In genomic region chr4:119958983-119959382, GRCh38 we compare ENCODE assay signal across 26 cellular contexts.
"Had no signal": no experiment of that assay in that cellular context is flagged by ENCODE, and none has a peak within 500 bp of the region (broad histone marks: within the 10 kb centered on the region; RNA-seq: fewer than 3 reads in every experiment).

No MANE protein-coding gene starts in this region.

- H3K4me3 Mint-ChIP-seq: immature natural killer cell, memory B cell had no signal

- H3K9me3 ChIP-seq: gastroesophageal sphincter had no signal

- H3K27ac ChIP-seq: coronary artery, dorsolateral prefrontal cortex, epithelial cell of prostate, esophagus squamous epithelium, gastroesophageal sphincter, heart left ventricle, hepatocyte, left lung had no signal

- H3K27ac Mint-ChIP-seq: immature natural killer cell, memory B cell had no signal

- ATAC-seq: esophagus mucosa, gastroesophageal sphincter, heart left ventricle, left cardiac atrium, left lung, left ventricle myocardium superior had no signal

- H3K27me3 ChIP-seq: esophagus squamous epithelium, gastroesophageal sphincter, heart left ventricle, hepatocyte, left lung had no signal

- H3K4me3 ChIP-seq: coronary artery, dorsolateral prefrontal cortex, esophagus squamous epithelium, gastroesophageal sphincter, heart left ventricle, hepatocyte, left lung, lung had no signal

- H3K4me1 Mint-ChIP-seq: immature natural killer cell, memory B cell had no signal

- DNase-seq: dermis blood vessel endothelial cell; dorsolateral prefrontal cortex; effector CD4-positive, alpha-beta T cell; effector memory CD4-positive, alpha-beta T cell; erythroblast; esophagus squamous epithelium; foreskin fibroblast; foreskin melanocyte; heart left ventricle; hypothalamus; immature natural killer cell; islet precursor cell; left cardiac atrium; left lung; left ventricle myocardium superior; mammary epithelial cell; mesendoderm; midbrain had no signal

- FAIRE-seq: colon had no signal

- H3K36me3 Mint-ChIP-seq: immature natural killer cell, memory B cell had no signal

- H3K4me1 ChIP-seq: esophagus squamous epithelium, gastroesophageal sphincter, left lung had no signal

- H3K36me3 ChIP-seq: esophagus squamous epithelium, gastroesophageal sphincter, heart left ventricle, left lung had no signal
